In genomic region chr5:133261993-133262392, GRCh38 we compare ENCODE assay signal across 27 cellular contexts.
"Had no signal": no experiment of that assay in that cellular context is flagged by ENCODE, and none has a peak within 500 bp of the region (broad histone marks: within the 10 kb centered on the region; RNA-seq: fewer than 3 reads in every experiment).

No MANE protein-coding gene starts in this region.

- DNase-seq: activated CD4-positive, alpha-beta T cell treated with anti-CD3 and anti-CD28 coated beads for 4 hours; activated CD4-positive, alpha-beta T cell treated with anti-CD3 and anti-CD28 coated beads, Interleukin-2, amount 50 U/mL, for 4 hours; activated CD4-positive, CD25-positive, alpha-beta regulatory T cell; activated effector memory CD4-positive, alpha-beta T cell treated with anti-CD3 and anti-CD28 coated beads, Interleukin-2, amount 50 U/mL, for 16 hours; activated naive CD4-positive, alpha-beta T cell treated with anti-CD3 and anti-CD28 coated beads for 36 hours; activated naive CD8-positive, alpha-beta T cell treated with anti-CD3 and anti-CD28 coated beads, Interleukin-2, amount 10 ng/mL, durations not matched to agents 7 days and 5 days; activated T-cell treated with anti-CD3 and anti-CD28 coated beads for 4 hours; brain microvascular endothelial cell; cortex of kidney; effector memory CD8-positive, alpha-beta T cell; head of caudate nucleus; hypothalamus; left cardiac atrium; left ventricle myocardium superior; stimulated activated CD4-positive, alpha-beta T cell treated with anti-CD3 and anti-CD28 coated beads, Interleukin-12 subunit alpha, Interleukin-12 subunit beta, amount 100 ng/mL, for 4 hours; stimulated activated CD4-positive, alpha-beta T cell treated with anti-CD3 and anti-CD28 coated beads, Interleukin-4, amount 100 ng/mL, for 1 hour; stimulated activated naive CD8-positive, alpha-beta T cell treated with anti-CD3 and anti-CD28 coated beads, Interleukin-15, amount 100 ng/mL, for 72 hours; T-helper 2 cell; thyroid gland; upper lobe of right lung had no signal

- H3K36me3 ChIP-seq: ascending aorta, brain microvascular endothelial cell, thyroid gland, upper lobe of right lung had no signal

- H3K27ac Mint-ChIP-seq: activated naive CD4-positive, alpha-beta T cell treated with anti-CD3 and anti-CD28 coated beads for 36 hours; activated naive CD8-positive, alpha-beta T cell treated with anti-CD3 and anti-CD28 coated beads, Interleukin-2, amount 10 ng/mL, durations not matched to agents 7 days and 5 days; effector memory CD8-positive, alpha-beta T cell; nephron; stimulated activated effector memory CD8-positive, alpha-beta T cell treated with anti-CD3 and anti-CD28 coated beads, Interleukin-12 subunit alpha, Interleukin-12 subunit beta, amount 100 ng/mL, for 72 hours; stimulated activated naive CD8-positive, alpha-beta T cell treated with anti-CD3 and anti-CD28 coated beads, Interleukin-15, amount 100 ng/mL, for 72 hours had no signal

- H3K27ac ChIP-seq: ascending aorta, brain microvascular endothelial cell, skin epidermis, thyroid gland, upper lobe of right lung had no signal

- ATAC-seq: effector memory CD8-positive, alpha-beta T cell; left cardiac atrium; left ventricle myocardium superior; sciatic nerve; stimulated activated effector memory CD8-positive, alpha-beta T cell treated with anti-CD3 and anti-CD28 coated beads, Interleukin-12 subunit alpha, Interleukin-12 subunit beta, amount 100 ng/mL, for 72 hours; stimulated activated naive CD8-positive, alpha-beta T cell treated with anti-CD3 and anti-CD28 coated beads, Interleukin-15, amount 100 ng/mL, for 72 hours; upper lobe of right lung had no signal

- H3K36me3 Mint-ChIP-seq: activated naive CD8-positive, alpha-beta T cell treated with anti-CD3 and anti-CD28 coated beads, Interleukin-2, amount 10 ng/mL, durations not matched to agents 7 days and 5 days; stimulated activated effector memory CD8-positive, alpha-beta T cell treated with anti-CD3 and anti-CD28 coated beads, Interleukin-12 subunit alpha, Interleukin-12 subunit beta, amount 100 ng/mL, for 72 hours had no signal

- H3K9me3 ChIP-seq: ascending aorta, thyroid gland, upper lobe of right lung had no signal

- FAIRE-seq: endothelial cell of umbilical vein, islet of Langerhans had no signal

- H3K4me3 Mint-ChIP-seq: activated naive CD4-positive, alpha-beta T cell treated with anti-CD3 and anti-CD28 coated beads for 36 hours; activated naive CD8-positive, alpha-beta T cell treated with anti-CD3 and anti-CD28 coated beads, Interleukin-2, amount 10 ng/mL, durations not matched to agents 7 days and 5 days; effector memory CD8-positive, alpha-beta T cell; nephron; stimulated activated effector memory CD8-positive, alpha-beta T cell treated with anti-CD3 and anti-CD28 coated beads, Interleukin-12 subunit alpha, Interleukin-12 subunit beta, amount 100 ng/mL, for 72 hours; stimulated activated naive CD8-positive, alpha-beta T cell treated with anti-CD3 and anti-CD28 coated beads, Interleukin-15, amount 100 ng/mL, for 72 hours had no signal

- H3K4me3 ChIP-seq: ascending aorta, skin epidermis, thyroid gland, upper lobe of right lung had no signal

- H3K9me3 Mint-ChIP-seq: activated naive CD4-positive, alpha-beta T cell treated with anti-CD3 and anti-CD28 coated beads for 36 hours; activated naive CD8-positive, alpha-beta T cell treated with anti-CD3 and anti-CD28 coated beads, Interleukin-2, amount 10 ng/mL, durations not matched to agents 7 days and 5 days; effector memory CD8-positive, alpha-beta T cell; nephron; stimulated activated effector memory CD8-positive, alpha-beta T cell treated with anti-CD3 and anti-CD28 coated beads, Interleukin-12 subunit alpha, Interleukin-12 subunit beta, amount 100 ng/mL, for 72 hours; stimulated activated naive CD8-positive, alpha-beta T cell treated with anti-CD3 and anti-CD28 coated beads, Interleukin-15, amount 100 ng/mL, for 72 hours had no signal

- H3K27me3 ChIP-seq: ascending aorta, thyroid gland, upper lobe of right lung had no signal

- H3K4me1 ChIP-seq: ascending aorta, thyroid gland, upper lobe of right lung had no signal
